Comparison of ENCODE assay signal across 8 cellular contexts in the genomic region with DNA sequence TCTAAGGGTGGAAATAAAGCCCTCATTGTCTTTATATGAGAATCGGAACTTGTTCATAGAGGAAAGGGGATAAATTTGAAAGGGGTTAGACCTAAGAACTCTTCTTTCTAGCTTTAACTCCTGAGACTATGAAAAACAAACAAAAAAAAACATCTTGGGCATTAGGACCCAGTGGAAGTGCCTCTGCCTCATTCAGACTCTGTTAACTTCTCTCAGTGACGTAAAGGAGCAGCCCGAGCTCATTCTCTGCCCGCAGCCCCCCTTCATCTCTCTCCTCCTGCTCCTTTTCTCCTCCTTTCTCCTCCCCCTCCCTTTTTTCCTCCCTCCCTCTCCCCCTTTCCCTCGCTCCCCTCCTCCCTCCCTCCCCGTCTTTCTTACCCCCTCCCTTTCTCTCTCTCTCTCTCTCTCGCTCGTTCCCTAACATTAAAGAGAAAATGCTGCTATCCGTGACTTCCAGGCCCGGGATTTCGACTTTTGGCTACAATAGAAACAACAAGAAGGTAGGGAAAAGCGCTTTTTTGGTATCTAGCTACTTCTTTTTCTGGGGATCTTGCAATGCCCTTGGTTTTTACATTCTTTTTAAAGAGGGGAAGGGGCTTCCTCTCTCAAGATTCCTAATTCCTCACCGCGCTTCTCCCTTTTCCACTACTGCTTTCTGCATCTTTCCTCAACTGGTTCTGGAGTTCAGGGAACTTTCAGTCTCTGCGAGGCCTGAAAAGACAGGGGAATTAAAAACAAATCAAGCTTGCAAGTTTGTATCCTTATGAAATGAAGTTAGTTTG. TPM values are rescaled to one million over a fixed set of nuclear protein-coding genes. Genes with fewer than 3 reads are reported as not detected.
A peak's percentile ranks its signal among the peaks of the same experiment; 100 is the strongest.
DNase-seq lines count a peak whose midpoint lies in the region; ATAC-seq and TF ChIP-seq lines count a peak whose summit lies in the region.

A gene with protein sequence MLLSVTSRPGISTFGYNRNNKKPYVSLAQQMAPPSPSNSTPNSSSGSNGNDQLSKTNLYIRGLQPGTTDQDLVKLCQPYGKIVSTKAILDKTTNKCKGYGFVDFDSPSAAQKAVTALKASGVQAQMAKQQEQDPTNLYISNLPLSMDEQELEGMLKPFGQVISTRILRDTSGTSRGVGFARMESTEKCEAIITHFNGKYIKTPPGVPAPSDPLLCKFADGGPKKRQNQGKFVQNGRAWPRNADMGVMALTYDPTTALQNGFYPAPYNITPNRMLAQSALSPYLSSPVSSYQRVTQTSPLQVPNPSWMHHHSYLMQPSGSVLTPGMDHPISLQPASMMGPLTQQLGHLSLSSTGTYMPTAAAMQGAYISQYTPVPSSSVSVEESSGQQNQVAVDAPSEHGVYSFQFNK (plus strand): TSS at position 231 of the 782 bp plus-strand sequence. CDS start 204 bp downstream, at position 435.

- H3K9me3 ChIP-seq in DOHH2 (ENCODE audit: control insufficient read depth, insufficient read depth, low read length) = no peaks in the 10 kb centered on the region
- H3K9me3 ChIP-seq in HUES6 (ENCODE audit: control insufficient read depth, insufficient read depth, low read depth, low read length) = no peaks in the 10 kb centered on the region
- H3K9me3 ChIP-seq in PC-3 (ENCODE audit: low read length) = no peaks in the 10 kb centered on the region
- no peaks in the 10 kb centered on the region for H3K9me3 ChIP-seq in muscle layer of duodenum (ENCODE audit: control insufficient read depth in 1 of 2, low read length in 2 of 2)
- H3K9me3 ChIP-seq in suprapubic skin = no peaks in the 10 kb centered on the region

- DNase-seq in PC-3 = peak; percentile 89
- peak; percentile 4 for DNase-seq in activated T-helper 9 cell treated with anti-CD3 and anti-CD28 coated beads, Interleukin-2, amount 50 U/mL, for 16 hours (ENCODE audit: low read depth)
- peak; percentile 95 for DNase-seq in fibroblast of peridontal ligament (ENCODE audit: extremely low read depth)
- peak; percentile 85 to 86 for DNase-seq in suprapubic skin (ENCODE audit: low spot score in 2 of 2)

- no TSS peak for BruUV-seq in PC-3 (replicated peaks; lab: Mats Ljungman, UMichigan)

- H3K36me3 ChIP-seq in DOHH2 (ENCODE audit: control insufficient read depth, low read length) = no peaks in the 10 kb centered on the region
- H3K36me3 ChIP-seq in HUES6 (ENCODE audit: control insufficient read depth, insufficient read depth, low read length) = no peaks in the 10 kb centered on the region
- no peaks in the 10 kb centered on the region for H3K36me3 ChIP-seq in PC-3 (ENCODE audit: low read depth, low read length)
- peaks cover 0 to 9% of the 10 kb centered on the region in 2 donors for H3K36me3 ChIP-seq in muscle layer of duodenum (ENCODE audit: control insufficient read depth in 1 of 2, insufficient read depth in 2 of 2, low read length in 2 of 2)
- no peaks in the 10 kb centered on the region for H3K36me3 ChIP-seq in suprapubic skin

- H3K9me2 ChIP-seq in DOHH2 (replicated peaks; ENCODE audit: control insufficient read depth, low read length) = no peaks in the 10 kb centered on the region
- no peaks in the 10 kb centered on the region for H3K9me2 ChIP-seq in PC-3 (replicated peaks; ENCODE audit: low read length)

- H3F3A ChIP-seq in DOHH2 (ENCODE audit: control insufficient read depth, insufficient read depth) (no peaks in the 10 kb centered on the region), PC-3 (ENCODE audit: low read length, unreplicated experiment) (peaks cover 5% of the 10 kb centered on the region)

- POLR2A ChIA-PET in PC-3 (lab: Charles Lee; ENCODE audit: unreplicated experiment) = interaction anchor here (0.5 to 1.2 kb wide), 7 partner anchors 15 to 263 kb away, joined by 3 to 11 read pairs (median 5); a partner anchor contains a TSS

- H3K27me3 ChIP-seq in DOHH2 (ENCODE audit: control insufficient read depth, low read length) (peaks cover 30% of the 10 kb centered on the region), HUES6 (ENCODE audit: control insufficient read depth, insufficient read depth, low read length) (no peaks in the 10 kb centered on the region), PC-3 (ENCODE audit: low read length) (no peaks in the 10 kb centered on the region), muscle layer of duodenum (ENCODE audit: low read depth, low read length) (no peaks in the 10 kb centered on the region), suprapubic skin (no peaks in the 10 kb centered on the region)

- peaks cover 6% of the 10 kb centered on the region; the same call in 1 of the 2 replicates for H3K4me1 ChIP-seq in DOHH2 (ENCODE audit: control insufficient read depth, low read length)
- peaks cover 32% of the 10 kb centered on the region for H3K4me1 ChIP-seq in HUES6 (ENCODE audit: control insufficient read depth, insufficient read depth, low read length)
- H3K4me1 ChIP-seq in PC-3 (ENCODE audit: insufficient read depth, low read length) = peaks cover 60% of the 10 kb centered on the region
- peaks cover 0 to 7% of the 10 kb centered on the region in 2 donors for H3K4me1 ChIP-seq in muscle layer of duodenum (ENCODE audit: control insufficient read depth in 1 of 2, insufficient read depth in 2 of 2, low read length in 2 of 2)
- H3K4me1 ChIP-seq in suprapubic skin = peaks cover 45% of the 10 kb centered on the region

- H3K4me3 ChIP-seq in DOHH2 (ENCODE audit: low read length) (peak within 1 kb of the TSS; percentile 45), HUES6 (ENCODE audit: low read depth, low read length) (peak within 1 kb of the TSS; percentile 95), PC-3 (ENCODE audit: low read length) (peak within 1 kb of the TSS; percentile 72), muscle layer of duodenum (ENCODE audit: low read depth in 1 of 2, low read length in 2 of 2) (peak within 1 kb of the TSS; percentile 73 to 93), suprapubic skin (peak within 1 kb of the TSS; percentile 62)

- 5% methylated on average over 15 of the region's 15 CpGs for WGBS in suprapubic skin

- intact Hi-C loops in PC-3 (cut with micrococcal nuclease) = no loop called here

- H3K79me2 ChIP-seq in DOHH2 (ENCODE audit: control insufficient read depth, low read length) (no peaks in the 10 kb centered on the region), PC-3 (ENCODE audit: low read length) (peaks cover 42% of the 10 kb centered on the region)

- no peak for TF ChIP-seq EP300 in suprapubic skin (IDR thresholded peaks at IDR 0.05)

- TF ChIP-seq POLR2A in suprapubic skin (IDR thresholded peaks at IDR 0.05) = no peak

- ATAC-seq in PC-3 (peak; percentile 66), GM21390 (IDR thresholded peaks at IDR 0.05; ENCODE audit: unreplicated experiment) (no peak)

- H2AFZ ChIP-seq in PC-3 (ENCODE audit: low read length) = peak within 1 kb of the TSS; percentile 45

- H3K9ac ChIP-seq in HUES6 (ENCODE audit: low read length) (peak within 1 kb of the TSS; percentile 87), PC-3 (ENCODE audit: low read length) (peak within 1 kb of the TSS; percentile 70)

- CTCF ChIA-PET in PC-3 (lab: Charles Lee) = interaction anchor here (0.5 to 2.5 kb wide), 6 partner anchors 8 to 755 kb away, joined by 3 to 8 read pairs (median 4); a partner anchor contains a TSS

- H3K4me2 ChIP-seq in DOHH2 (ENCODE audit: low read length) = peak within 1 kb of the TSS; percentile 55
- H3K4me2 ChIP-seq in PC-3 (ENCODE audit: low read length) = peak within 1 kb of the TSS; percentile 84

- H3K27ac ChIP-seq in DOHH2 (ENCODE audit: low read depth, low read length) (no peak within 1 kb of the TSS), HUES6 (ENCODE audit: low read depth, low read length) (peak within 1 kb of the TSS; percentile 66; the same call in 1 of the 2 replicates), PC-3 (ENCODE audit: low read length) (peak within 1 kb of the TSS; percentile 64), muscle layer of duodenum (ENCODE audit: low read length) (peak within 1 kb of the TSS; percentile 96), suprapubic skin (peak within 1 kb of the TSS; percentile 90)

- H4K20me1 ChIP-seq in DOHH2 (ENCODE audit: control insufficient read depth, insufficient read depth, low read depth, low read length) (no peaks in the 10 kb centered on the region), PC-3 (ENCODE audit: low read length) (no peaks in the 10 kb centered on the region)

- TF ChIP-seq CTCF in DOHH2 (IDR thresholded peaks at IDR 0.05; ENCODE audit: low read depth, low read length, poor library complexity, severe bottlenecking) (no peak), PC-3 (conservative IDR thresholded peaks at IDR 0.05; ENCODE audit: low read depth, low read length) (no peak), suprapubic skin (IDR thresholded peaks at IDR 0.05) (no peak)

RNA-seq across cellular contexts. Expression of the gene that starts here (rescaled TPM):
- total RNA-seq in PC-3 (2014; rRNA removed) (10.2 and 11.5 TPM in 2 replicates), suprapubic skin (10 to 100 TPM; 14.5 to 88.0 (median 29.1) TPM)

Comparison
In these comparisons a context has a peak if more than half of its experiments do, and no peak if none do; other contexts are left out.
1. H3K4me3 ChIP-seq: peak in every context shown above with its lines; median percentile 95 in HUES6; 83 in muscle layer of duodenum; 72 in PC-3; 62 in suprapubic skin; 45 in DOHH2.
2. DNase-seq: peak in every context shown above with its lines; median percentile 95 in fibroblast of peridontal ligament; 89 in PC-3; 86 in suprapubic skin; 4 in activated T-helper 9 cell treated with anti-CD3 and anti-CD28 coated beads, Interleukin-2, amount 50 U/mL, for 16 hours.